Comparison of ENCODE assay signal across 16 cellular contexts in genomic region chr22:16955081-16955480, GRCh38. TPM values are rescaled to one million over a fixed set of nuclear protein-coding genes. Genes with fewer than 3 reads are reported as not detected.
DNase-seq lines count a peak whose midpoint lies in the region; ATAC-seq and TF ChIP-seq lines count a peak whose summit lies in the region.
"Had no signal": no experiment of that assay in that cellular context is flagged by ENCODE, and none has a peak within 500 bp of the region (broad histone marks: within the 10 kb centered on the region; RNA-seq: fewer than 3 reads in every experiment).

No MANE protein-coding gene starts in this region.

- peaks cover 2% of the 10 kb centered on the region for H3K9me3 Mint-ChIP-seq in chondrocyte (ENCODE audit: low read depth)
- H3K9me3 Mint-ChIP-seq in activated naive CD4-positive, alpha-beta T cell treated with anti-CD3 and anti-CD28 coated beads, Interleukin-2, amount 10 ng/mL, durations not matched to agents 7 days and 5 days, result no peaks in the 10 kb centered on the region
- H3K9me3 Mint-ChIP-seq: CD4-positive, alpha-beta memory T cell had no signal

- ATAC-seq in GM18517 (IDR thresholded peaks at IDR 0.05; ENCODE audit: unreplicated experiment), result no peak
- ATAC-seq: HCT116 had no signal

- POLR2A ChIA-PET in HEK293T (lab: Yijun Ruan, JAX), result no interaction called here

- H3K27ac ChIP-seq in osteoblast (ENCODE audit: low read depth, low read length), result no peak overlapping the region
- H3K27ac ChIP-seq: 22Rv1, C4-2B, HL-60 had no signal

- H3K27me3 ChIP-seq in osteoblast (ENCODE audit: insufficient read depth, low read length), result no peaks in the 10 kb centered on the region

- no peaks in the 10 kb centered on the region for H3K4me1 Mint-ChIP-seq in chondrocyte (ENCODE audit: low read depth)
- no peaks in the 10 kb centered on the region for H3K4me1 Mint-ChIP-seq in activated naive CD4-positive, alpha-beta T cell treated with anti-CD3 and anti-CD28 coated beads, Interleukin-2, amount 10 ng/mL, durations not matched to agents 7 days and 5 days

- no peak overlapping the region for H2AFZ ChIP-seq in osteoblast (ENCODE audit: low read length)

- no peak overlapping the region for H3K4me3 Mint-ChIP-seq in chondrocyte (ENCODE audit: unreplicated experiment)
- no peak overlapping the region for H3K4me3 Mint-ChIP-seq in activated naive CD4-positive, alpha-beta T cell treated with anti-CD3 and anti-CD28 coated beads, Interleukin-2, amount 10 ng/mL, durations not matched to agents 7 days and 5 days
- H3K4me3 Mint-ChIP-seq: CD4-positive, alpha-beta memory T cell had no signal

- H3K4me2 ChIP-seq in osteoblast (ENCODE audit: insufficient read depth, low read length), result no peak overlapping the region

- H3K36me3 ChIP-seq in osteoblast (ENCODE audit: insufficient read depth, low read length), result no peaks in the 10 kb centered on the region

- no peaks in the 10 kb centered on the region for H3K9me3 ChIP-seq in osteoblast (ENCODE audit: low read depth, low read length)

- H3K27me3 Mint-ChIP-seq in chondrocyte (ENCODE audit: low read depth), result no peaks in the 10 kb centered on the region
- peaks cover 3% of the 10 kb centered on the region for H3K27me3 Mint-ChIP-seq in activated naive CD4-positive, alpha-beta T cell treated with anti-CD3 and anti-CD28 coated beads, Interleukin-2, amount 10 ng/mL, durations not matched to agents 7 days and 5 days
- H3K27me3 Mint-ChIP-seq: CD4-positive, alpha-beta memory T cell had no signal

- no peaks in the 10 kb centered on the region for H4K20me1 ChIP-seq in osteoblast (ENCODE audit: insufficient read depth, low read length)

- no peaks in the 10 kb centered on the region for H3K36me3 Mint-ChIP-seq in chondrocyte (ENCODE audit: low read depth)
- H3K36me3 Mint-ChIP-seq in activated naive CD4-positive, alpha-beta T cell treated with anti-CD3 and anti-CD28 coated beads, Interleukin-2, amount 10 ng/mL, durations not matched to agents 7 days and 5 days, result no peaks in the 10 kb centered on the region
- H3K36me3 Mint-ChIP-seq: CD4-positive, alpha-beta memory T cell had no signal

- no peak overlapping the region for H3K4me3 ChIP-seq in osteoblast (ENCODE audit: insufficient read depth, low read length)

- no peaks in the 10 kb centered on the region for H3K4me1 ChIP-seq in osteoblast (ENCODE audit: insufficient read depth, low read length)

- CTCF ChIA-PET in HEK293T (lab: Yijun Ruan, JAX), result no interaction called here
- CTCF ChIA-PET in activated naive CD4-positive, alpha-beta T cell treated with anti-CD3 and anti-CD28 coated beads, Interleukin-2, amount 10 ng/mL, durations not matched to agents 7 days and 5 days (lab: Charles Lee), result interaction anchor here (1.6 kb wide), 1 partner anchor 38 kb away, joined by 6 read pairs; no protein-coding TSS in a partner anchor

- TF ChIP-seq CTCF in chondrocyte (IDR thresholded peaks at IDR 0.05) (no peak), osteoblast (IDR thresholded peaks at IDR 0.05; ENCODE audit: extremely low read depth, low read depth, low read length) (no peak)

- DNase-seq in AG20443 (ENCODE audit: low spot score) (peak; percentile 4), HEK293T (ENCODE audit: extremely low spot score) (peak; percentile 4), chondrocyte (ENCODE audit: low spot score) (peak; percentile 49), osteoblast (ENCODE audit: insufficient read length, low spot score, missing footprints) (peak; percentile 35), NCI-H1694 treated with DMSO at 0.1 percent for 48 hours (lab: John Stamatoyannopoulos, UW) (no peak), middle frontal gyrus (ENCODE audit: extremely low spot score, low spot score) (no peak)
- no peak for DNase-seq in activated naive CD4-positive, alpha-beta T cell treated with anti-CD3 and anti-CD28 coated beads, Interleukin-2, amount 10 ng/mL, durations not matched to agents 7 days and 5 days
- DNase-seq: DMS79 treated with DMSO at 0.1 percent for 48 hours, EL had no signal

- H3K27ac Mint-ChIP-seq in chondrocyte (ENCODE audit: unreplicated experiment), result no peak overlapping the region
- H3K27ac Mint-ChIP-seq in activated naive CD4-positive, alpha-beta T cell treated with anti-CD3 and anti-CD28 coated beads, Interleukin-2, amount 10 ng/mL, durations not matched to agents 7 days and 5 days, result no peak overlapping the region

- no peaks in the 10 kb centered on the region for H3K79me2 ChIP-seq in osteoblast (ENCODE audit: insufficient read depth, low read length)

TF ChIP-seq in HEK293T, 16 proteins besides CTCF, POLR2A, EP300 and RAD21:
- TF ChIP-seq ZNF384 (IDR thresholded peaks at IDR 0.05), result no peak
- TF ChIP-seq FOXM1 (IDR thresholded peaks at IDR 0.05; ENCODE audit: borderline replicate concordance), result no peak
- no peak for TF ChIP-seq TARDBP (IDR thresholded peaks at IDR 0.05)
- no peak for TF ChIP-seq FOXK2 (IDR thresholded peaks at IDR 0.05)
- no peak for TF ChIP-seq BHLHE40 (IDR thresholded peaks at IDR 0.05; ENCODE audit: borderline replicate concordance)
- TF ChIP-seq ELF4 (IDR thresholded peaks at IDR 0.05), result no peak
- no peak for TF ChIP-seq FOXA1 (IDR thresholded peaks at IDR 0.05)
- TF ChIP-seq ARNT (IDR thresholded peaks at IDR 0.05), result no peak
- no peak for TF ChIP-seq PKNOX1 (IDR thresholded peaks at IDR 0.05)
- TF ChIP-seq NFRKB (IDR thresholded peaks at IDR 0.05), result no peak
- no peak for TF ChIP-seq CTBP1 (IDR thresholded peaks at IDR 0.05; ENCODE audit: borderline replicate concordance)
- no peak for TF ChIP-seq LEF1 (IDR thresholded peaks at IDR 0.05; ENCODE audit: borderline replicate concordance)
- no peak for TF ChIP-seq SUZ12 (IDR thresholded peaks at IDR 0.05)
- no peak for TF ChIP-seq SP1 (IDR thresholded peaks at IDR 0.05)
- no peak for TF ChIP-seq L3MBTL2 (conservative IDR thresholded peaks at IDR 0.05)
- no peak for TF ChIP-seq HDGF (IDR thresholded peaks at IDR 0.05; ENCODE audit: borderline replicate concordance)

RNA-seq across cellular contexts. Expression of gene GAB4, which starts 52.9 kb away (rescaled TPM):
- total RNA-seq in chondrocyte, result not detected in 3 replicates
- not detected in 2 replicates for total RNA-seq in osteoblast
- total RNA-seq: CD4-positive, alpha-beta memory T cell; H4 had no signal

Comparison
In these comparisons a context has a peak if more than half of its experiments do, and no peak if none do; other contexts are left out.
1. DNase-seq: peak in AG20443 (single experiment), HEK293T (single experiment), chondrocyte (single experiment) and osteoblast (single experiment); none in activated naive CD4-positive, alpha-beta T cell treated with anti-CD3 and anti-CD28 coated beads, Interleukin-2, amount 10 ng/mL, durations not matched to agents 7 days and 5 days (single experiment), NCI-H1694 treated with DMSO at 0.1 percent for 48 hours (single experiment) and middle frontal gyrus (single experiment).